12 cellular contexts compared by ENCODE assay signal in genomic region chr4:103497692-103498091, GRCh38.
DNase-seq lines count a peak whose midpoint lies in the region; ATAC-seq and TF ChIP-seq lines count a peak whose summit lies in the region.
"Had no signal": no experiment of that assay in that cellular context is flagged by ENCODE, and none has a peak within 500 bp of the region (broad histone marks: within the 10 kb centered on the region; RNA-seq: fewer than 3 reads in every experiment).

No MANE protein-coding gene starts in this region.

- intact Hi-C loops in Calu3 (cut with micrococcal nuclease; ENCODE audit: unreplicated experiment): no loop called here
- intact Hi-C loops in activated T-helper 2 cell treated with anti-CD3 and anti-CD28 coated beads, Interferon-gamma antibody, Interleukin-2, Interleukin-4, amounts not matched to agents 10 μg/mL and 5 μg/mL and 100 μg/mL, durations not matched to agents 14 hours and 24 hours and 36 hours (cut with micrococcal nuclease): no loop called here

- no TSS peak for BruUV-seq in Calu3 (replicated peaks; lab: Mats Ljungman, UMichigan)

- no peak overlapping the region for H3K4me3 Mint-ChIP-seq in Calu3 (ENCODE audit: low read depth, unreplicated experiment)
- H3K4me3 Mint-ChIP-seq in activated T-helper 2 cell treated with anti-CD3 and anti-CD28 coated beads, Interferon-gamma antibody, Interleukin-2, Interleukin-4, amounts not matched to agents 10 μg/mL and 5 μg/mL and 100 μg/mL, durations not matched to agents 14 hours and 24 hours and 36 hours (ENCODE audit: low read depth): no peak overlapping the region
- H3K4me3 Mint-ChIP-seq: activated naive CD8-positive, alpha-beta T cell treated with anti-CD3 and anti-CD28 coated beads, Interleukin-2, amount 50 U/mL, for 24 hours had no signal

- H3K27me3 Mint-ChIP-seq in Calu3 (ENCODE audit: unreplicated experiment): no peaks in the 10 kb centered on the region
- H3K27me3 Mint-ChIP-seq in activated T-helper 2 cell treated with anti-CD3 and anti-CD28 coated beads, Interferon-gamma antibody, Interleukin-2, Interleukin-4, amounts not matched to agents 10 μg/mL and 5 μg/mL and 100 μg/mL, durations not matched to agents 14 hours and 24 hours and 36 hours (ENCODE audit: low read depth): no peaks in the 10 kb centered on the region
- H3K27me3 Mint-ChIP-seq: activated naive CD8-positive, alpha-beta T cell treated with anti-CD3 and anti-CD28 coated beads, Interleukin-2, amount 50 U/mL, for 24 hours had no signal

- no peaks in the 10 kb centered on the region for H3K9me3 Mint-ChIP-seq in Calu3 (ENCODE audit: low read depth, unreplicated experiment)
- no peaks in the 10 kb centered on the region for H3K9me3 Mint-ChIP-seq in activated T-helper 2 cell treated with anti-CD3 and anti-CD28 coated beads, Interferon-gamma antibody, Interleukin-2, Interleukin-4, amounts not matched to agents 10 μg/mL and 5 μg/mL and 100 μg/mL, durations not matched to agents 14 hours and 24 hours and 36 hours
- H3K9me3 Mint-ChIP-seq: activated naive CD8-positive, alpha-beta T cell treated with anti-CD3 and anti-CD28 coated beads, Interleukin-2, amount 50 U/mL, for 24 hours had no signal

- no peak for DNase-seq in Calu3
- no peak for DNase-seq in NCI-H1105 (lab: John Stamatoyannopoulos, UW)
- DNase-seq in effector CD8-positive, alpha-beta T cell (lab: John Stamatoyannopoulos, UW): no peak
- DNase-seq in amniotic stem cell (lab: John Stamatoyannopoulos, UW): no peak
- DNase-seq in activated T-helper 2 cell treated with anti-CD3 and anti-CD28 coated beads, Interferon-gamma antibody, Interleukin-2, Interleukin-4, amounts not matched to agents 10 μg/mL and 5 μg/mL and 100 μg/mL, durations not matched to agents 14 hours and 24 hours and 36 hours (ENCODE audit: low spot score): no peak
- DNase-seq: effector CD4-positive, alpha-beta T cell; heart right ventricle; NCI-H446 had no signal

- H3K36me3 Mint-ChIP-seq in Calu3 (ENCODE audit: insufficient read depth, unreplicated experiment): peaks cover 5% of the 10 kb centered on the region
- no peaks in the 10 kb centered on the region for H3K36me3 Mint-ChIP-seq in activated T-helper 2 cell treated with anti-CD3 and anti-CD28 coated beads, Interferon-gamma antibody, Interleukin-2, Interleukin-4, amounts not matched to agents 10 μg/mL and 5 μg/mL and 100 μg/mL, durations not matched to agents 14 hours and 24 hours and 36 hours (ENCODE audit: low read depth)

- TF ChIP-seq CTCF in Calu3 (IDR thresholded peaks at IDR 0.05; ENCODE audit: unreplicated experiment): no peak

- CTCF ChIA-PET in Calu3 (lab: Charles Lee): no interaction called here

- H3K27ac Mint-ChIP-seq in Calu3 (ENCODE audit: unreplicated experiment): peak overlapping the region; percentile 62
- H3K27ac Mint-ChIP-seq in activated T-helper 2 cell treated with anti-CD3 and anti-CD28 coated beads, Interferon-gamma antibody, Interleukin-2, Interleukin-4, amounts not matched to agents 10 μg/mL and 5 μg/mL and 100 μg/mL, durations not matched to agents 14 hours and 24 hours and 36 hours: no peak overlapping the region
- H3K27ac Mint-ChIP-seq: activated naive CD8-positive, alpha-beta T cell treated with anti-CD3 and anti-CD28 coated beads, Interleukin-2, amount 50 U/mL, for 24 hours had no signal

- peaks cover 19% of the 10 kb centered on the region for H3K4me1 Mint-ChIP-seq in Calu3 (ENCODE audit: low read depth, unreplicated experiment)
- H3K4me1 Mint-ChIP-seq in activated T-helper 2 cell treated with anti-CD3 and anti-CD28 coated beads, Interferon-gamma antibody, Interleukin-2, Interleukin-4, amounts not matched to agents 10 μg/mL and 5 μg/mL and 100 μg/mL, durations not matched to agents 14 hours and 24 hours and 36 hours (ENCODE audit: low read depth): peaks cover 4% of the 10 kb centered on the region

- ATAC-seq in GM19438 (IDR thresholded peaks at IDR 0.05; ENCODE audit: low read depth, unreplicated experiment): peak; percentile 44
- peak; percentile 48 for ATAC-seq in HG02798 (IDR thresholded peaks at IDR 0.05; ENCODE audit: poor library complexity, unreplicated experiment)
- ATAC-seq in HG03460 (IDR thresholded peaks at IDR 0.05; ENCODE audit: unreplicated experiment): peak; percentile 32
- ATAC-seq: heart right ventricle had no signal
